21 cellular contexts compared by ENCODE assay signal in genomic region chr17:66840061-66840460, GRCh38. TPM values are rescaled to one million over a fixed set of nuclear protein-coding genes. Genes with fewer than 3 reads are reported as not detected.
DNase-seq lines count a peak whose midpoint lies in the region; ATAC-seq and TF ChIP-seq lines count a peak whose summit lies in the region.
"Had no signal": no experiment of that assay in that cellular context is flagged by ENCODE, and none has a peak within 500 bp of the region (broad histone marks: within the 10 kb centered on the region; RNA-seq: fewer than 3 reads in every experiment).

No MANE protein-coding gene starts in this region.

- no peaks in the 10 kb centered on the region for H3K9me3 ChIP-seq in T-helper 17 cell (ENCODE audit: control insufficient read depth, low read length, poor library complexity, severe bottlenecking)
- H3K9me3 ChIP-seq: BLaER1, Caco-2 had no signal

- H3K27me3 Mint-ChIP-seq in glutamatergic neuron (ENCODE audit: unreplicated experiment) (peaks cover 8% of the 10 kb centered on the region), T-helper 17 cell (peaks cover 62% of the 10 kb centered on the region)
- H3K27me3 Mint-ChIP-seq in activated naive CD8-positive, alpha-beta T cell treated with anti-CD3 and anti-CD28 coated beads for 36 hours, result peaks cover 21% of the 10 kb centered on the region

- H3K4me3 Mint-ChIP-seq in glutamatergic neuron (ENCODE audit: unreplicated experiment), result peak overlapping the region; percentile 30
- no peak overlapping the region for H3K4me3 Mint-ChIP-seq in activated naive CD8-positive, alpha-beta T cell treated with anti-CD3 and anti-CD28 coated beads for 36 hours
- H3K4me3 Mint-ChIP-seq in T-helper 17 cell, result no peak overlapping the region
- H3K4me3 Mint-ChIP-seq: B cell; CD4-positive, CD25-positive, alpha-beta regulatory T cell; CD8-positive, alpha-beta T cell had no signal

- TF ChIP-seq CTCF in glutamatergic neuron (IDR thresholded peaks at IDR 0.05; ENCODE audit: partially characterized antibody, unreplicated experiment), result no peak

- DNase-seq in NCI-H82 (lab: John Stamatoyannopoulos, UW) (peak; percentile 76), NCI-H82 treated with DMSO at 0.1 percent for 48 hours (lab: John Stamatoyannopoulos, UW; ENCODE audit: unreplicated experiment) (no peak), D341Med (ENCODE audit: low spot score) (peak; percentile 21), glutamatergic neuron (peak; percentile 50), posterior vena cava (ENCODE audit: low spot score) (peak; percentile 73), T-helper 17 cell (no peak), SW 1271 (lab: John Stamatoyannopoulos, UW) (no peak)
- no peak for DNase-seq in activated naive CD8-positive, alpha-beta T cell treated with anti-CD3 and anti-CD28 coated beads for 36 hours
- DNase-seq: CD4-positive, CD25-positive, alpha-beta regulatory T cell; CD8-positive, alpha-beta T cell; DMS 273 treated with DMSO at 0.1 percent for 48 hours; DMS79; EL; GDM1; GM23248; H7; HCEC 1CT had no signal

- H3K36me3 Mint-ChIP-seq in glutamatergic neuron (ENCODE audit: unreplicated experiment) (no peaks in the 10 kb centered on the region), T-helper 17 cell (ENCODE audit: low read depth) (peaks cover 5% of the 10 kb centered on the region)
- H3K36me3 Mint-ChIP-seq in activated naive CD8-positive, alpha-beta T cell treated with anti-CD3 and anti-CD28 coated beads for 36 hours, result no peaks in the 10 kb centered on the region
- H3K36me3 Mint-ChIP-seq: CD4-positive, CD25-positive, alpha-beta regulatory T cell; CD8-positive, alpha-beta T cell had no signal

- H3K27ac Mint-ChIP-seq in glutamatergic neuron (ENCODE audit: unreplicated experiment) (peak overlapping the region; percentile 88), T-helper 17 cell (no peak overlapping the region)
- no peak overlapping the region for H3K27ac Mint-ChIP-seq in activated naive CD8-positive, alpha-beta T cell treated with anti-CD3 and anti-CD28 coated beads for 36 hours
- H3K27ac Mint-ChIP-seq: B cell; CD4-positive, CD25-positive, alpha-beta regulatory T cell; CD8-positive, alpha-beta T cell had no signal

- H3K4me1 Mint-ChIP-seq in glutamatergic neuron (ENCODE audit: low read depth, unreplicated experiment) (peaks cover 41% of the 10 kb centered on the region), T-helper 17 cell (peaks cover 4% of the 10 kb centered on the region)
- no peaks in the 10 kb centered on the region for H3K4me1 Mint-ChIP-seq in activated naive CD8-positive, alpha-beta T cell treated with anti-CD3 and anti-CD28 coated beads for 36 hours
- H3K4me1 Mint-ChIP-seq: B cell; CD4-positive, CD25-positive, alpha-beta regulatory T cell had no signal

- no peak for ATAC-seq in T-helper 17 cell
- ATAC-seq: CD8-positive, alpha-beta T cell; GM12878 had no signal

- intact Hi-C loops in posterior vena cava (cut with DNase I), result no loop called here

- peaks cover 11% of the 10 kb centered on the region for H3K9me3 Mint-ChIP-seq in glutamatergic neuron (ENCODE audit: unreplicated experiment)
- H3K9me3 Mint-ChIP-seq in activated naive CD8-positive, alpha-beta T cell treated with anti-CD3 and anti-CD28 coated beads for 36 hours, result no peaks in the 10 kb centered on the region
- H3K9me3 Mint-ChIP-seq: CD8-positive, alpha-beta T cell had no signal

RNA-seq across cellular contexts. Expression of gene CACNG5, which starts 5.1 kb away (rescaled TPM):
- 45.1 TPM for total RNA-seq in glutamatergic neuron (ENCODE audit: unreplicated experiment)
- total RNA-seq in posterior vena cava, result not detected
- total RNA-seq in activated naive CD8-positive, alpha-beta T cell treated with anti-CD3 and anti-CD28 coated beads for 36 hours, result not detected
- total RNA-seq in T-helper 17 cell, result not detected
- total RNA-seq: B cell; Caco-2; CD4-positive, CD25-positive, alpha-beta regulatory T cell; CD8-positive, alpha-beta T cell; GM12878; GM23248 had no signal

Comparison
In these comparisons a context has a peak if more than half of its experiments do, and no peak if none do; other contexts are left out.
1. DNase-seq: peak in NCI-H82 (single experiment), D341Med (single experiment), glutamatergic neuron (single experiment) and posterior vena cava (single experiment); none in NCI-H82 treated with DMSO at 0.1 percent for 48 hours (single experiment), activated naive CD8-positive, alpha-beta T cell treated with anti-CD3 and anti-CD28 coated beads for 36 hours (single experiment), T-helper 17 cell (0 of 3) and SW 1271 (0 of 2).
2. RNA of gene CACNG5, which starts 5.1 kb away (total RNA-seq): 45.1 TPM in glutamatergic neuron (single experiment); not detected in posterior vena cava, not detected in activated naive CD8-positive, alpha-beta T cell treated with anti-CD3 and anti-CD28 coated beads for 36 hours and not detected in T-helper 17 cell; every median in the first group is over 10 times any median in the second.